Comparison of ENCODE assay signal across 11 cellular contexts in genomic region chr3:71117572-71118247, GRCh38.
DNase-seq lines count a peak whose midpoint lies in the region; ATAC-seq and TF ChIP-seq lines count a peak whose summit lies in the region.
"Had no signal": no experiment of that assay in that cellular context is flagged by ENCODE, and none has a peak within 500 bp of the region (broad histone marks: within the 10 kb centered on the region; RNA-seq: fewer than 3 reads in every experiment).

No MANE protein-coding gene starts in this region.

- DNase-seq in activated T-cell treated with anti-CD3 and anti-CD28 coated beads, Interleukin-2, amount 50 U/mL, for 72 hours = no peak
- no peak for DNase-seq in activated T-cell treated with anti-CD3 and anti-CD28 coated beads, Interleukin-2, amount 50 U/mL, for 48 hours
- DNase-seq in NCI-H748 (lab: John Stamatoyannopoulos, UW; ENCODE audit: unreplicated experiment) (peak; percentile 62), fibroblast of the aortic adventitia (ENCODE audit: low read depth) (peak; percentile 53), endothelial cell (ENCODE audit: low spot score) (no peak), 8988T (no peak)
- no peak for DNase-seq in stimulated activated naive B cell treated with anti-CD40 and anti-IgM and Interleukin-4, amounts not matched to agents 10 μg/mL and 1 μg/mL and 100 μg/mL, for 72 hours
- DNase-seq: COR-L47; effector CD8-positive, alpha-beta T cell had no signal

- peaks cover 5 to 13% of the 10 kb centered on the region in 2 donors for H3K36me3 Mint-ChIP-seq in activated T-cell treated with anti-CD3 and anti-CD28 coated beads, Interleukin-2, amount 50 U/mL, for 72 hours (ENCODE audit: insufficient read depth in 2 of 2)
- H3K36me3 Mint-ChIP-seq in stimulated activated naive B cell treated with anti-CD40 and anti-IgM and Interleukin-4, amounts not matched to agents 10 μg/mL and 1 μg/mL and 100 μg/mL, for 72 hours = peaks cover 34 to 56% of the 10 kb centered on the region in 2 donors
- H3K36me3 Mint-ChIP-seq in endothelial cell (ENCODE audit: low read depth, unreplicated experiment) = no peaks in the 10 kb centered on the region

- no peak overlapping the region for H3K4me3 ChIP-seq in fibroblast of the aortic adventitia (ENCODE audit: low read depth, low read length)
- H3K4me3 ChIP-seq: suprapubic skin had no signal

- no peak for TF ChIP-seq CTCF in fibroblast of the aortic adventitia (IDR thresholded peaks at IDR 0.05; ENCODE audit: insufficient read depth, low read length)
- no peak for TF ChIP-seq CTCF in endothelial cell (IDR thresholded peaks at IDR 0.05; ENCODE audit: unreplicated experiment)

- H3K4me1 Mint-ChIP-seq in activated T-cell treated with anti-CD3 and anti-CD28 coated beads, Interleukin-2, amount 50 U/mL, for 72 hours (ENCODE audit: low read depth) = peaks cover 94% of the 10 kb centered on the region
- H3K4me1 Mint-ChIP-seq in stimulated activated naive B cell treated with anti-CD40 and anti-IgM and Interleukin-4, amounts not matched to agents 10 μg/mL and 1 μg/mL and 100 μg/mL, for 72 hours = peaks cover 64 to 97% of the 10 kb centered on the region in 2 donors
- peaks cover 6% of the 10 kb centered on the region for H3K4me1 Mint-ChIP-seq in endothelial cell (ENCODE audit: unreplicated experiment)

- H3K4me3 Mint-ChIP-seq in activated T-cell treated with anti-CD3 and anti-CD28 coated beads, Interleukin-2, amount 50 U/mL, for 72 hours = peak overlapping the region in 1 of 2 donors; percentile 28
- H3K4me3 Mint-ChIP-seq in stimulated activated naive B cell treated with anti-CD40 and anti-IgM and Interleukin-4, amounts not matched to agents 10 μg/mL and 1 μg/mL and 100 μg/mL, for 72 hours = peak overlapping the region; percentile 56 to 68
- H3K4me3 Mint-ChIP-seq in endothelial cell (ENCODE audit: unreplicated experiment) = no peak overlapping the region

- H3K9me3 Mint-ChIP-seq in activated T-cell treated with anti-CD3 and anti-CD28 coated beads, Interleukin-2, amount 50 U/mL, for 72 hours = no peaks in the 10 kb centered on the region
- H3K9me3 Mint-ChIP-seq in stimulated activated naive B cell treated with anti-CD40 and anti-IgM and Interleukin-4, amounts not matched to agents 10 μg/mL and 1 μg/mL and 100 μg/mL, for 72 hours = no peaks in the 10 kb centered on the region
- H3K9me3 Mint-ChIP-seq in endothelial cell (ENCODE audit: unreplicated experiment) = no peaks in the 10 kb centered on the region

- peak; percentile 38 for ATAC-seq in activated T-cell treated with anti-CD3 and anti-CD28 coated beads, Interleukin-2, amount 50 U/mL, for 72 hours (replicated peaks in 1 of 2)
- ATAC-seq in stimulated activated naive B cell treated with anti-CD40 and anti-IgM and Interleukin-4, amounts not matched to agents 10 μg/mL and 1 μg/mL and 100 μg/mL, for 72 hours (replicated peaks) = peak; percentile 79 to 83
- ATAC-seq in HG02840 (IDR thresholded peaks at IDR 0.05; ENCODE audit: low FRiP score, unreplicated experiment) = no peak

- H3K27me3 Mint-ChIP-seq in activated T-cell treated with anti-CD3 and anti-CD28 coated beads, Interleukin-2, amount 50 U/mL, for 72 hours (ENCODE audit: low read depth) = no peaks in the 10 kb centered on the region
- no peaks in the 10 kb centered on the region for H3K27me3 Mint-ChIP-seq in stimulated activated naive B cell treated with anti-CD40 and anti-IgM and Interleukin-4, amounts not matched to agents 10 μg/mL and 1 μg/mL and 100 μg/mL, for 72 hours
- H3K27me3 Mint-ChIP-seq in endothelial cell (ENCODE audit: unreplicated experiment) = no peaks in the 10 kb centered on the region

- peak overlapping the region; percentile 87 for H3K27ac Mint-ChIP-seq in activated T-cell treated with anti-CD3 and anti-CD28 coated beads, Interleukin-2, amount 50 U/mL, for 72 hours
- peak overlapping the region; percentile 72 for H3K27ac Mint-ChIP-seq in stimulated activated naive B cell treated with anti-CD40 and anti-IgM and Interleukin-4, amounts not matched to agents 10 μg/mL and 1 μg/mL and 100 μg/mL, for 72 hours
- H3K27ac Mint-ChIP-seq in endothelial cell (ENCODE audit: unreplicated experiment) = no peak overlapping the region

Comparison
In these comparisons a context has a peak if more than half of its experiments do, and no peak if none do; other contexts are left out.
1. DNase-seq: peak in NCI-H748 (single experiment) and fibroblast of the aortic adventitia (single experiment); none in activated T-cell treated with anti-CD3 and anti-CD28 coated beads, Interleukin-2, amount 50 U/mL, for 72 hours (0 of 2), activated T-cell treated with anti-CD3 and anti-CD28 coated beads, Interleukin-2, amount 50 U/mL, for 48 hours (0 of 2), stimulated activated naive B cell treated with anti-CD40 and anti-IgM and Interleukin-4, amounts not matched to agents 10 μg/mL and 1 μg/mL and 100 μg/mL, for 72 hours (single experiment), endothelial cell (single experiment) and 8988T (single experiment).